Comparison of ENCODE assay signal across 34 cellular contexts in the genomic region with DNA sequence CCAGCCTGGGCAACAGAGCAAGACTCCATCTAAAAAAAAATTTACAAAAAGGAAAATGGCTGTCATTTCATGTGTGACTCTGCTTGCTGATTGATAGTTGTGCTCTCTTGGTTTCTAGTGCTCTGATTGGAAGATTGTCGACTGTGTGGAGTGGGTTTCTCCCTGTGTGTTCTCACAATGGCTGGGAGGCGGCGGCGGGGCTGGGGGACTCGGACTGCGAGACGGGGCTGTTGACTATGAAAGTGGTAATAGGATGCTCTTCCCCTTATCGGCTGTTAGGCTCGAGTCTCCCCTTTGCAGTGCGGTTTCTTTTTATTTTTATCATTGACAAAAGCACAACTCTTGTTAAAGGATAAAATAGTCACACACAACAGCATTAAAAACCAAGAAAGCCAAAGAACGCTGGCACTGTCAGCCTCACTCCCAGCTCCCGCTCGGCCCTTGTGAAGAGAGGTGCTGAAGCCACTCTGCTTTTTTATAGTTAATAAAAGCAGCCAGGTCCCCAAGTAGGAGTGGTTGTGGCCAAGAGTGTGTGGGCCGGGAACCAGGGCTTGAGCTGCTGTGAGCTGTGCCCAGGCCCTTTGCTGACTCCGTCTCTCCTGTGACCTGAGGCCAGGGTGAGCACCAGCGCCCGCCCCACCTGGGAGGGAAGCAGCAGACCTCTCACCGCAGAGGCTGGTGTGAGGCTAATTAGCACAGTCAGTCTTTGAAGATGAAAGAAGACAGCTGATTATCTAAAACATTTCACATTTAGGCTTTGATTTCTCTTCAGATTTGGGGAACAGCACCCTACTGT. TPM values are rescaled to one million over a fixed set of nuclear protein-coding genes. Genes with fewer than 3 reads are reported as not detected.
DNase-seq lines count a peak whose midpoint lies in the region; ATAC-seq, FAIRE-seq and TF ChIP-seq lines count a peak whose summit lies in the region.
"Had no signal": no experiment of that assay in that cellular context is flagged by ENCODE, and none has a peak within 500 bp of the region (broad histone marks: within the 10 kb centered on the region; RNA-seq: fewer than 3 reads in every experiment).

No MANE protein-coding gene starts in this region.

- H3K36me3 Mint-ChIP-seq in T-helper 17 cell (ENCODE audit: low read depth) (no peaks in the 10 kb centered on the region), mesothelial cell of epicardium (peaks cover 2% of the 10 kb centered on the region)
- H3K36me3 Mint-ChIP-seq: natural killer cell had no signal

- no peaks in the 10 kb centered on the region for H3K9me3 Mint-ChIP-seq in mesothelial cell of epicardium
- H3K9me3 Mint-ChIP-seq: activated naive CD4-positive, alpha-beta T cell treated with anti-CD3 and anti-CD28 coated beads for 36 hours; central memory CD8-positive, alpha-beta T cell; natural killer cell had no signal

- H3K27me3 ChIP-seq in right atrium auricular region, result no peaks in the 10 kb centered on the region
- H3K27me3 ChIP-seq: hepatocyte, left lung, ovary had no signal

- no peak overlapping the region for H3K27ac ChIP-seq in right atrium auricular region
- H3K27ac ChIP-seq: hepatocyte, left lung, ovary had no signal

- ATAC-seq in Right ventricle myocardium superior (ENCODE audit: poor library complexity) (peak; percentile 60), T-helper 17 cell (no peak), GM18517 (IDR thresholded peaks at IDR 0.05; ENCODE audit: unreplicated experiment) (no peak), GM19463 (IDR thresholded peaks at IDR 0.05; ENCODE audit: unreplicated experiment) (no peak)
- ATAC-seq: activated CD4-positive, alpha-beta T cell treated with anti-CD3 and anti-CD28 coated beads for 36 hours; HCT116; HepG2; left lung; PC-3 had no signal

- H3K9me3 ChIP-seq in right atrium auricular region (no peaks in the 10 kb centered on the region), T-helper 17 cell (ENCODE audit: control insufficient read depth, low read length, poor library complexity, severe bottlenecking) (no peaks in the 10 kb centered on the region)
- H3K9me3 ChIP-seq: left lung, ovary had no signal

- intact Hi-C loops in Right ventricle myocardium superior (cut with DNase I), result no loop called here

- peaks cover 4% of the 10 kb centered on the region for H3K36me3 ChIP-seq in right atrium auricular region
- H3K36me3 ChIP-seq: ovary had no signal

- H3K4me1 ChIP-seq in right atrium auricular region, result peaks cover 0 to 15% of the 10 kb centered on the region in 2 donors
- H3K4me1 ChIP-seq: left lung had no signal

- H3K4me3 ChIP-seq in right atrium auricular region, result no peak overlapping the region
- H3K4me3 ChIP-seq: hepatocyte, left lung, ovary had no signal

- DNase-seq in Right ventricle myocardium superior, result no peak
- no peak for DNase-seq in right atrium auricular region (ENCODE audit: low spot score)
- DNase-seq in T-helper 17 cell, result no peak
- no peak for DNase-seq in mesothelial cell of epicardium (ENCODE audit: low spot score in 2 of 2, unreplicated experiment in 2 of 2)
- no peak for DNase-seq in urothelium cell line (ENCODE audit: low spot score)
- no peak for DNase-seq in SKM-1 (lab: John Stamatoyannopoulos, UW; ENCODE audit: unreplicated experiment)
- DNase-seq: activated CD4-positive, alpha-beta T cell treated with anti-CD3 and anti-CD28 coated beads for 36 hours; activated CD8-positive, alpha-beta memory T cell treated with anti-CD3 and anti-CD28 coated beads for 24 hours; activated naive CD4-positive, alpha-beta T cell treated with anti-CD3 and anti-CD28 coated beads for 36 hours; activated T-cell treated with anti-CD3 and anti-CD28 coated beads, Interleukin-2, amount 50 U/mL, for 1 hour; aorta; dermis blood vessel endothelial cell; natural killer cell; NCI-H1048; NCI-H1930; NCI-H226; NCI-H82; ovary; PC-3; SIG-M5; stimulated activated CD4-positive, alpha-beta T cell treated with anti-CD3 and anti-CD28 coated beads, Interleukin-12 subunit alpha, Interleukin-12 subunit beta, amount 100 ng/mL, for 4 hours; stimulated activated CD4-positive, alpha-beta T cell treated with anti-CD3 and anti-CD28 coated beads, Interleukin-4, amount 100 ng/mL, for 24 hours; stimulated activated naive CD4-positive, alpha-beta T cell treated with Interleukin-2 at 50 U/mL for 16 hours; T-helper 1 cell had no signal

- FAIRE-seq in urothelium cell line (lab: Jason Lieb, UNC), result peak; percentile 5
- FAIRE-seq: endothelial cell of umbilical vein, HepG2 had no signal

- no peak overlapping the region for H3K4me3 Mint-ChIP-seq in T-helper 17 cell
- no peak overlapping the region for H3K4me3 Mint-ChIP-seq in mesothelial cell of epicardium
- H3K4me3 Mint-ChIP-seq: activated CD4-positive, alpha-beta T cell treated with anti-CD3 and anti-CD28 coated beads for 36 hours; activated naive CD4-positive, alpha-beta T cell treated with anti-CD3 and anti-CD28 coated beads for 36 hours; central memory CD8-positive, alpha-beta T cell; natural killer cell had no signal

- H3K27ac Mint-ChIP-seq in T-helper 17 cell, result peak overlapping the region; percentile 61
- peak overlapping the region; percentile 2 for H3K27ac Mint-ChIP-seq in mesothelial cell of epicardium
- H3K27ac Mint-ChIP-seq: activated CD4-positive, alpha-beta T cell treated with anti-CD3 and anti-CD28 coated beads for 36 hours; activated naive CD4-positive, alpha-beta T cell treated with anti-CD3 and anti-CD28 coated beads for 36 hours had no signal

- H3K27me3 Mint-ChIP-seq in T-helper 17 cell (no peaks in the 10 kb centered on the region), mesothelial cell of epicardium (ENCODE audit: low read depth) (no peaks in the 10 kb centered on the region)
- H3K27me3 Mint-ChIP-seq: activated CD4-positive, alpha-beta T cell treated with anti-CD3 and anti-CD28 coated beads for 36 hours; central memory CD8-positive, alpha-beta T cell had no signal

- H3K4me1 Mint-ChIP-seq in T-helper 17 cell, result peaks cover 9% of the 10 kb centered on the region
- H3K4me1 Mint-ChIP-seq in mesothelial cell of epicardium, result peaks cover 5% of the 10 kb centered on the region
- H3K4me1 Mint-ChIP-seq: activated CD4-positive, alpha-beta T cell treated with anti-CD3 and anti-CD28 coated beads for 36 hours had no signal

- TF ChIP-seq CTCF in right atrium auricular region (IDR thresholded peaks at IDR 0.05) (no peak), mesothelial cell of epicardium (IDR thresholded peaks at IDR 0.05; ENCODE audit: unreplicated experiment) (no peak)

RNA-seq across cellular contexts. Expression of a gene that starts 36.5 kb away (rescaled TPM):
- 45.1 TPM for total RNA-seq in Right ventricle myocardium superior
- total RNA-seq in right atrium auricular region, result 10 to 100 TPM; 19.4 to 29.6 TPM
- 100 to 1,000 TPM; 112 to 144 TPM for total RNA-seq in T-helper 17 cell
- 102 to 117 TPM (median 103 TPM) in 3 replicates for total RNA-seq in mesothelial cell of epicardium

RNA-seq across cellular contexts. Expression of a gene that starts 51.4 kb away (rescaled TPM):
- total RNA-seq in Right ventricle myocardium superior (0.13 TPM), right atrium auricular region (not detected), T-helper 17 cell (not detected), mesothelial cell of epicardium (1.8 to 2.6 TPM (median 2.3 TPM) in 3 replicates)
- total RNA-seq: activated CD4-positive, alpha-beta T cell treated with anti-CD3 and anti-CD28 coated beads for 36 hours; activated naive CD4-positive, alpha-beta T cell treated with anti-CD3 and anti-CD28 coated beads for 36 hours; dermis blood vessel endothelial cell; fibroblast of villous mesenchyme; HepG2; LHCN-M2; natural killer cell; ovary; PC-3 had no signal

RNA-seq across cellular contexts. Expression of a gene that starts 53.0 kb away (rescaled TPM):
- total RNA-seq in Right ventricle myocardium superior (80.2 TPM), right atrium auricular region (10 to 100 TPM in 1 of 2 donors, 1 to 10 TPM in 1; 5.1 to 28.3 TPM), T-helper 17 cell (1 to 10 TPM; 3.2 to 6.5 TPM), mesothelial cell of epicardium (31.9 to 33.3 TPM (median 33.0 TPM) in 3 replicates)
